Comparison of ENCODE assay signal across 7 cellular contexts in genomic region chr3:189563841-189564563, GRCh38.
DNase-seq lines count a peak whose midpoint lies in the region; ATAC-seq and TF ChIP-seq lines count a peak whose summit lies in the region.

No MANE protein-coding gene starts in this region.

- no peaks in the 10 kb centered on the region for H3K9me3 Mint-ChIP-seq in central memory CD8-positive, alpha-beta T cell

- no peaks in the 10 kb centered on the region for H3K36me3 ChIP-seq in WERI-Rb-1

- H3K27me3 ChIP-seq in WERI-Rb-1 (ENCODE audit: insufficient read depth, low read depth, severe bottlenecking), result no peaks in the 10 kb centered on the region

- H3K9me3 ChIP-seq in WERI-Rb-1 (ENCODE audit: severe bottlenecking), result no peaks in the 10 kb centered on the region

- H3K4me3 ChIP-seq in WERI-Rb-1 (ENCODE audit: low read depth, low read length), result no peak overlapping the region

- no peak overlapping the region for H3K4me3 Mint-ChIP-seq in central memory CD8-positive, alpha-beta T cell

- H3K27ac ChIP-seq in WERI-Rb-1, result no peak overlapping the region

- H3K36me3 Mint-ChIP-seq in central memory CD8-positive, alpha-beta T cell (ENCODE audit: insufficient read depth), result no peaks in the 10 kb centered on the region

- no peaks in the 10 kb centered on the region for H3K27me3 Mint-ChIP-seq in central memory CD8-positive, alpha-beta T cell

- TF ChIP-seq CTCF in WERI-Rb-1 (IDR thresholded peaks at IDR 0.05; ENCODE audit: low read depth, low read length), result no peak

- peak overlapping the region; percentile 25 for H3K27ac Mint-ChIP-seq in central memory CD8-positive, alpha-beta T cell (ENCODE audit: low read depth)

- ATAC-seq in GM19023 (IDR thresholded peaks at IDR 0.05; ENCODE audit: unreplicated experiment) (peak; percentile 77), HG02678 (IDR thresholded peaks at IDR 0.05; ENCODE audit: unreplicated experiment) (peak; percentile 76)
- peak; percentile 40 for ATAC-seq in central memory CD8-positive, alpha-beta T cell (replicated peaks; ENCODE audit: extremely low read depth, poor library complexity, severe bottlenecking)

- DNase-seq in NCI-H226 (peak; percentile 93), putamen (ENCODE audit: low spot score) (no peak), SHP77 treated with DMSO at 0.1 percent for 48 hours (lab: John Stamatoyannopoulos, UW) (no peak), WERI-Rb-1 (no peak)
- no peak for DNase-seq in central memory CD8-positive, alpha-beta T cell (ENCODE audit: low spot score in 2 of 2)

- H3K4me1 Mint-ChIP-seq in central memory CD8-positive, alpha-beta T cell, result peaks cover 6% of the 10 kb centered on the region
